In the genomic region with DNA sequence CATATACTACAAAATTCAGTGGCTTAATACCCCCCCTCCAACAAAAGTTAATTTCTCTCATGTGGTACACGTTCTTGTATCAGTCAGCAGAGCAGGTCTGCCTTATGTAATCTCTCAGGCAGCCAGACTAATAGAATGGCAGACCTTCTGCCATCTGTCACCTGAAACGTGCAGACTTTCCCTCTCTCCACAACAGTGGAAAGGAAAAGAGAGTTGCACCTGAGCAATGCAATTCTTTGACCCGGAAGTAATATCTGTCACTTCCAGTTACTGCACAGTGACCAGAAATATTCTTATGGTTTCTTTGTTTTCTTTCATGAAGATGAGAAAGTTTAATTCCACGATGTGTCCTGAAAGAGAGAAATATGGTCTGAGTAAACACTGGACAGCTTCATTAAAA, we compare ENCODE assay signal across 18 cellular contexts. TPM values are rescaled to one million over a fixed set of nuclear protein-coding genes. Genes with fewer than 3 reads are reported as not detected.
"Had no signal": no experiment of that assay in that cellular context is flagged by ENCODE, and none has a peak within 500 bp of the region (broad histone marks: within the 10 kb centered on the region; RNA-seq: fewer than 3 reads in every experiment).

No MANE protein-coding gene starts in this region.

- DNase-seq: activated CD4-positive, CD25-positive, alpha-beta regulatory T cell treated with anti-CD3 and anti-CD28 coated beads, Interleukin-2, amount 50 U/mL, for 72 hours; activated CD8-positive, alpha-beta memory T cell treated with anti-CD3 and anti-CD28 coated beads for 24 hours; activated effector memory CD4-positive, alpha-beta T cell treated with anti-CD3 and anti-CD28 coated beads, Interleukin-2, amount 50 U/mL, for 16 hours; activated naive CD4-positive, alpha-beta T cell treated with anti-CD3 and anti-CD28 coated beads, Interleukin-2, amount 50 U/mL, for 16 hours; activated T-cell treated with anti-CD3 and anti-CD28 coated beads, Interleukin-2, amount 50 U/mL, for 72 hours; effector CD4-positive, alpha-beta T cell; heart right ventricle; right cardiac atrium; small intestine; stimulated activated CD4-positive, alpha-beta T cell treated with anti-CD3 and anti-CD28 coated beads, Interleukin-15, amount 100 ng/mL, for 24 hours; stimulated activated CD4-positive, alpha-beta T cell treated with anti-CD3 and anti-CD28 coated beads, Interleukin-2, amount 100 ng/mL, for 48 hours; T1000; transverse colon; uterus had no signal

- H3K27ac ChIP-seq: ascending aorta, gastroesophageal sphincter, heart right ventricle, transverse colon, uterus had no signal

RNA-seq across cellular contexts. Expression of gene KERA, which starts 14.4 kb away (rescaled TPM):
- polyA plus RNA-seq: esophagus, heart right ventricle, liver had no signal

RNA-seq across cellular contexts. Expression of gene EPYC, which starts 38.6 kb away (rescaled TPM):
- polyA plus RNA-seq: esophagus, heart right ventricle, liver, small intestine had no signal
